8 cellular contexts compared by ENCODE assay signal in genomic region chr14:78598046-78598652, GRCh38.
DNase-seq lines count a peak whose midpoint lies in the region; ATAC-seq and TF ChIP-seq lines count a peak whose summit lies in the region.

No MANE protein-coding gene starts in this region.

- H3K36me3 ChIP-seq in adrenal gland (replicated peaks in 1 of 2), result no peaks in the 10 kb centered on the region

- no peaks in the 10 kb centered on the region for H3K9me3 ChIP-seq in adrenal gland (replicated peaks in 1 of 3)

- H3K4me3 ChIP-seq in adrenal gland, result no peak overlapping the region

- TF ChIP-seq CTCF in adrenal gland (IDR thresholded peaks at IDR 0.05), result peak; percentile 64 to 84 (median 79)

- DNase-seq in GM04504 (ENCODE audit: low read depth) (peak; percentile 28), KBM-7 (peak; percentile 67), RPMI7951 (ENCODE audit: low read depth) (peak; percentile 36), adrenal gland (peak; percentile 24 to 68 (median 46)), left ventricle myocardium superior (peak; percentile 34), pulmonary artery endothelial cell (ENCODE audit: low read depth, low spot score) (peak; percentile 7), mesenteric fat pad (ENCODE audit: low spot score) (no peak)

- intact Hi-C loops in adrenal gland (cut with DNase I) (loop anchor here in 1 of 2 donors (10.0 kb wide), 1 partner anchor 573 kb away; no protein-coding TSS in a partner anchor), left ventricle myocardium superior (cut with micrococcal nuclease) (no loop called here)

- TF ChIP-seq POLR2A in adrenal gland (IDR thresholded peaks at IDR 0.05), result no peak

- in situ Hi-C loops in KBM-7 (cut with MboI; ENCODE audit: low pct_unique_long_range_greater_than_20kb, low sequenced_read_pairs), result no loop called here

- no peak overlapping the region for H3K27ac ChIP-seq in adrenal gland

- H3K4me1 ChIP-seq in adrenal gland (replicated peaks in 1 of 2), result no peaks in the 10 kb centered on the region

- no peaks in the 10 kb centered on the region for H3K27me3 ChIP-seq in adrenal gland

- WGBS in adrenal gland, 4 donors, result 36 to 53% (median 40%) methylated on average over 7 to 10 of the region's 10 CpGs

- peak; percentile 94 for ATAC-seq in GM21619 (IDR thresholded peaks at IDR 0.05; ENCODE audit: unreplicated experiment)
- ATAC-seq in left ventricle myocardium superior, result peak; percentile 90
